21 cellular contexts compared by ENCODE assay signal in the genomic region with DNA sequence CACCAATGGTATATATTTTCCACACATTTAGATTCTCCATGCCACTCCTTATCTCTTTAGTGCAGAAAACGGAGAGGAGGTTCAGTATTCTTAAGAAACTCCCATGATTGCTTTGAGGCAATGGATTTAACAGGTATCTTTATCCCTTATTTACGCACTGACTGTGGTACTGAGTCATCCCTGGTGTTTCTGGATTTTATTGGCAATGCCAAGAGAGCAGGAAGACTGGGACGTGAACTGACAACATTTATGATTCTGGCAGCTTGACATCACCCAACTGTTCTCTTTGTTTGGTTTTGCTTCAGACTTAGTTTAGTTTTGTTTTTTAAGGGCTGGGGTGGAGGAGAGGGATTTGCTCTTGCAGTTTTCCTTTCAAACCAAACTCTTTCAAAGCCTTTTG.
DNase-seq lines count a peak whose midpoint lies in the region; FAIRE-seq and TF ChIP-seq lines count a peak whose summit lies in the region.
"Had no signal": no experiment of that assay in that cellular context is flagged by ENCODE, and none has a peak within 500 bp of the region (broad histone marks: within the 10 kb centered on the region; RNA-seq: fewer than 3 reads in every experiment).

No MANE protein-coding gene starts in this region.

- H3K36me3 Mint-ChIP-seq in activated naive CD4-positive, alpha-beta T cell treated with anti-CD3 and anti-CD28 coated beads for 36 hours (ENCODE audit: low read depth) = no peaks in the 10 kb centered on the region
- H3K36me3 Mint-ChIP-seq: naive thymus-derived CD4-positive, alpha-beta T cell had no signal

- H3K4me1 ChIP-seq in HEK293 (ENCODE audit: control insufficient read depth, insufficient read depth, low read length) (no peaks in the 10 kb centered on the region), esophagus muscularis mucosa (peaks cover 0 to 7% (median 3%) of the 10 kb centered on the region in 4 donors), osteoblast (ENCODE audit: insufficient read depth, low read length) (no peaks in the 10 kb centered on the region)
- H3K4me1 ChIP-seq: adrenal gland had no signal

- POLR2A ChIA-PET in HEK293 (lab: Yijun Ruan, JAX) = interaction anchor here (0.6 kb wide), 1 partner anchor 259 kb away, joined by 3 read pairs; no protein-coding TSS in a partner anchor
- POLR2A ChIA-PET in RWPE1 (lab: Yijun Ruan, JAX; ENCODE audit: low non-redundant PET) = no interaction called here

- no peaks in the 10 kb centered on the region for H3K9me3 Mint-ChIP-seq in activated naive CD4-positive, alpha-beta T cell treated with anti-CD3 and anti-CD28 coated beads for 36 hours
- H3K9me3 Mint-ChIP-seq: naive thymus-derived CD4-positive, alpha-beta T cell had no signal

- CTCF ChIA-PET in HEK293 (lab: Yijun Ruan, JAX) = no interaction called here
- CTCF ChIA-PET in RWPE1 (lab: Yijun Ruan, JAX) = no interaction called here
- CTCF ChIA-PET in activated naive CD4-positive, alpha-beta T cell treated with anti-CD3 and anti-CD28 coated beads for 36 hours (lab: Charles Lee) = no interaction called here

- no peak for FAIRE-seq in frontal cortex (lab: Jason Lieb, UNC)
- FAIRE-seq: GM18507 had no signal

- TF ChIP-seq EP300 in esophagus muscularis mucosa (IDR thresholded peaks at IDR 0.05) = no peak

- H3K4me2 ChIP-seq in osteoblast (ENCODE audit: insufficient read depth, low read length) = peak overlapping the region; percentile 34
- H3K4me2 ChIP-seq: BLaER1 treated with 17β-estradiol and CSF1 and Interleukin-3, amounts not matched to agents 10 nM and 100 nM had no signal

- no peaks in the 10 kb centered on the region for H3K4me1 Mint-ChIP-seq in activated naive CD4-positive, alpha-beta T cell treated with anti-CD3 and anti-CD28 coated beads for 36 hours (ENCODE audit: low read depth)

- no peak for TF ChIP-seq POLR2A in esophagus muscularis mucosa (IDR thresholded peaks at IDR 0.05; ENCODE audit: low read depth)

- intact Hi-C loops in esophagus muscularis mucosa (cut with DNase I) = no loop called here
- intact Hi-C loops in activated naive CD4-positive, alpha-beta T cell treated with anti-CD3 and anti-CD28 coated beads for 36 hours (cut with micrococcal nuclease) = no loop called here

- no peak overlapping the region for H3K4me3 Mint-ChIP-seq in activated naive CD4-positive, alpha-beta T cell treated with anti-CD3 and anti-CD28 coated beads for 36 hours
- H3K4me3 Mint-ChIP-seq: naive thymus-derived CD4-positive, alpha-beta T cell had no signal

- H3K36me3 ChIP-seq in HEK293 (ENCODE audit: control insufficient read depth in 2 of 2, insufficient read depth in 1 of 2, low read length in 2 of 2) (no peaks in the 10 kb centered on the region), esophagus muscularis mucosa (no peaks in the 10 kb centered on the region), osteoblast (ENCODE audit: insufficient read depth, low read length) (no peaks in the 10 kb centered on the region)
- H3K36me3 ChIP-seq: adrenal gland; BLaER1 treated with 17β-estradiol and CSF1 and Interleukin-3, amounts not matched to agents 10 nM and 100 nM; spleen; thyroid gland had no signal

- no peak overlapping the region for H3K27ac Mint-ChIP-seq in activated naive CD4-positive, alpha-beta T cell treated with anti-CD3 and anti-CD28 coated beads for 36 hours

- 78% methylated on average over 3 of the region's 3 CpGs for WGBS in esophagus muscularis mucosa

- H2AFZ ChIP-seq in osteoblast (ENCODE audit: low read length) = no peak overlapping the region

- no peaks in the 10 kb centered on the region for H4K20me1 ChIP-seq in osteoblast (ENCODE audit: insufficient read depth, low read length)
- H4K20me1 ChIP-seq: BLaER1 treated with 17β-estradiol and CSF1 and Interleukin-3, amounts not matched to agents 10 nM and 100 nM had no signal

- no peak overlapping the region; the same call in 1 of the 2 replicates for H3K27ac ChIP-seq in HEK293 (ENCODE audit: extremely low read depth, low read depth, low read length)
- H3K27ac ChIP-seq in RWPE1 = no peak overlapping the region
- H3K27ac ChIP-seq in esophagus muscularis mucosa (replicated peaks in 1 of 4) = no peak overlapping the region
- H3K27ac ChIP-seq in osteoblast (ENCODE audit: low read depth, low read length) = no peak overlapping the region
- H3K27ac ChIP-seq: adrenal gland; BLaER1 treated with 17β-estradiol and CSF1 and Interleukin-3, amounts not matched to agents 10 nM and 100 nM; spleen; thyroid gland had no signal

- H3K4me3 ChIP-seq in HEK293 (ENCODE audit: low read depth, low read length) (no peak overlapping the region), esophagus muscularis mucosa (no peak overlapping the region), osteoblast (ENCODE audit: insufficient read depth, low read length) (no peak overlapping the region)
- H3K4me3 ChIP-seq: adrenal gland; BLaER1 treated with 17β-estradiol and CSF1 and Interleukin-3, amounts not matched to agents 10 nM and 100 nM; spleen; thyroid gland had no signal

- H3K27me3 Mint-ChIP-seq in activated naive CD4-positive, alpha-beta T cell treated with anti-CD3 and anti-CD28 coated beads for 36 hours (ENCODE audit: low read depth) = no peaks in the 10 kb centered on the region
- H3K27me3 Mint-ChIP-seq: naive thymus-derived CD4-positive, alpha-beta T cell had no signal

- DNase-seq in RWPE1 (ENCODE audit: low spot score) (peak; percentile 29), esophagus muscularis mucosa (ENCODE audit: extremely low spot score) (peak; percentile 5), osteoblast (ENCODE audit: insufficient read length, low spot score, missing footprints) (peak; percentile 42), NOMO-1 treated with DMSO at 0.1 percent for 48 hours (lab: John Stamatoyannopoulos, UW; ENCODE audit: unreplicated experiment) (no peak), frontal cortex (ENCODE audit: low spot score in 2 of 2) (no peak), middle frontal gyrus (ENCODE audit: extremely low spot score, low spot score) (no peak)
- no peak for DNase-seq in activated naive CD4-positive, alpha-beta T cell treated with anti-CD3 and anti-CD28 coated beads for 36 hours
- DNase-seq: adrenal gland; cerebellar nuclear complex; DMS79 treated with DMSO at 0.1 percent for 48 hours; Kasumi-1; naive thymus-derived CD4-positive, alpha-beta T cell; NCI-H1436 treated with DMSO at 0.1 percent for 48 hours; NCI-H2227 treated with DMSO at 0.1 percent for 48 hours; Right ventricle myocardium superior; spleen; T-helper 2 cell; thyroid gland had no signal

- H3K9me3 ChIP-seq in HEK293 (ENCODE audit: control insufficient read depth, insufficient read depth, low read depth, low read length) (no peaks in the 10 kb centered on the region), esophagus muscularis mucosa (no peaks in the 10 kb centered on the region), osteoblast (ENCODE audit: low read depth, low read length) (no peaks in the 10 kb centered on the region)
- H3K9me3 ChIP-seq: adrenal gland; BLaER1 treated with 17β-estradiol and CSF1 and Interleukin-3, amounts not matched to agents 10 nM and 100 nM; spleen; thyroid gland had no signal

- H3K27me3 ChIP-seq in esophagus muscularis mucosa (no peaks in the 10 kb centered on the region), osteoblast (ENCODE audit: insufficient read depth, low read length) (no peaks in the 10 kb centered on the region)
- H3K27me3 ChIP-seq: adrenal gland; BLaER1 treated with 17β-estradiol and CSF1 and Interleukin-3, amounts not matched to agents 10 nM and 100 nM; spleen; thyroid gland had no signal

- TF ChIP-seq CTCF in HEK293 (tag by site-specific recombination; IDR thresholded peaks at IDR 0.05) = no peak
- TF ChIP-seq CTCF in RWPE1 (conservative IDR thresholded peaks at IDR 0.05; ENCODE audit: low read depth) = no peak
- TF ChIP-seq CTCF in esophagus muscularis mucosa (IDR thresholded peaks at IDR 0.05) = no peak
- no peak for TF ChIP-seq CTCF in osteoblast (IDR thresholded peaks at IDR 0.05; ENCODE audit: extremely low read depth, low read depth, low read length)

- no peaks in the 10 kb centered on the region for H3K79me2 ChIP-seq in osteoblast (ENCODE audit: insufficient read depth, low read length)

TF ChIP-seq in HEK293, 187 proteins besides CTCF, POLR2A, EP300 and RAD21 (continues in another document):
- TF ChIP-seq ZNF221 (tag by site-specific recombination; IDR thresholded peaks at IDR 0.05; ENCODE audit: borderline replicate concordance) (no peak), ZNF664 (tag by site-specific recombination; IDR thresholded peaks at IDR 0.05) (no peak), KLF1 (tag by site-specific recombination; IDR thresholded peaks at IDR 0.05) (no peak), ZXDB (tag by site-specific recombination; IDR thresholded peaks at IDR 0.05) (0 out of 2 replicates have a peak, but pooled peaks have one; percentile 27), ZNF555 (tag by site-specific recombination; conservative IDR thresholded peaks at IDR 0.05) (no peak), ZNF175 (tag by site-specific recombination; IDR thresholded peaks at IDR 0.05) (no peak), HOXC10 (CRISPR knock-in tag; IDR thresholded peaks at IDR 0.05) (no peak), ZNF544 (tag by site-specific recombination; IDR thresholded peaks at IDR 0.05) (no peak), ZNF114 (tag by site-specific recombination; IDR thresholded peaks at IDR 0.05) (no peak), IKZF3 (tag by site-specific recombination; IDR thresholded peaks at IDR 0.05) (no peak), ZNF416 (tag by site-specific recombination; IDR thresholded peaks at IDR 0.05) (no peak)
- TF ChIP-seq, protein P1, sequence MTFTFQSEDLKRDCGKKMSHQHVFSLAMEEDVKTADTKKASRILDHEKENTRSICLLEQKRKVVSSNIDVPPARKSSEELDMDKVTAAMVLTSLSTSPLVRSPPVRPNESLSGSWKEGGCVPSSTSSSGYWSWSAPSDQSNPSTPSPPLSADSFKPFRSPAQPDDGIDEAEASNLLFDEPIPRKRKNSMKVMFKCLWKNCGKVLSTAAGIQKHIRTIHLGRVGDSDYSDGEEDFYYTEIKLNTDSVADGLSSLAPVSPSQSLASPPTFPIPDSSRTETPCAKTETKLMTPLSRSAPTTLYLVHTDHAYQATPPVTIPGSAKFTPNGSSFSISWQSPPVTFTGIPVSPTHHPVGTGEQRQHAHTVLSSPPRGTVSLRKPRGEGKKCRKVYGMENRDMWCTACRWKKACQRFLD (tag by site-specific recombination; IDR thresholded peaks at IDR 0.05) = no peak
- TF ChIP-seq, protein P2, sequence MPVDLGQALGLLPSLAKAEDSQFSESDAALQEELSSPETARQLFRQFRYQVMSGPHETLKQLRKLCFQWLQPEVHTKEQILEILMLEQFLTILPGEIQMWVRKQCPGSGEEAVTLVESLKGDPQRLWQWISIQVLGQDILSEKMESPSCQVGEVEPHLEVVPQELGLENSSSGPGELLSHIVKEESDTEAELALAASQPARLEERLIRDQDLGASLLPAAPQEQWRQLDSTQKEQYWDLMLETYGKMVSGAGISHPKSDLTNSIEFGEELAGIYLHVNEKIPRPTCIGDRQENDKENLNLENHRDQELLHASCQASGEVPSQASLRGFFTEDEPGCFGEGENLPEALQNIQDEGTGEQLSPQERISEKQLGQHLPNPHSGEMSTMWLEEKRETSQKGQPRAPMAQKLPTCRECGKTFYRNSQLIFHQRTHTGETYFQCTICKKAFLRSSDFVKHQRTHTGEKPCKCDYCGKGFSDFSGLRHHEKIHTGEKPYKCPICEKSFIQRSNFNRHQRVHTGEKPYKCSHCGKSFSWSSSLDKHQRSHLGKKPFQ (tag by site-specific recombination; IDR thresholded peaks at IDR 0.05) = no peak

Comparison
In these comparisons a context has a peak if more than half of its experiments do, and no peak if none do; other contexts are left out.
1. DNase-seq: peak in RWPE1 (single experiment), esophagus muscularis mucosa (single experiment) and osteoblast (single experiment); none in NOMO-1 treated with DMSO at 0.1 percent for 48 hours (single experiment), frontal cortex (0 of 2), middle frontal gyrus (single experiment) and activated naive CD4-positive, alpha-beta T cell treated with anti-CD3 and anti-CD28 coated beads for 36 hours (single experiment).